ENCODE assay signal across 9 cellular contexts in the genomic region with DNA sequence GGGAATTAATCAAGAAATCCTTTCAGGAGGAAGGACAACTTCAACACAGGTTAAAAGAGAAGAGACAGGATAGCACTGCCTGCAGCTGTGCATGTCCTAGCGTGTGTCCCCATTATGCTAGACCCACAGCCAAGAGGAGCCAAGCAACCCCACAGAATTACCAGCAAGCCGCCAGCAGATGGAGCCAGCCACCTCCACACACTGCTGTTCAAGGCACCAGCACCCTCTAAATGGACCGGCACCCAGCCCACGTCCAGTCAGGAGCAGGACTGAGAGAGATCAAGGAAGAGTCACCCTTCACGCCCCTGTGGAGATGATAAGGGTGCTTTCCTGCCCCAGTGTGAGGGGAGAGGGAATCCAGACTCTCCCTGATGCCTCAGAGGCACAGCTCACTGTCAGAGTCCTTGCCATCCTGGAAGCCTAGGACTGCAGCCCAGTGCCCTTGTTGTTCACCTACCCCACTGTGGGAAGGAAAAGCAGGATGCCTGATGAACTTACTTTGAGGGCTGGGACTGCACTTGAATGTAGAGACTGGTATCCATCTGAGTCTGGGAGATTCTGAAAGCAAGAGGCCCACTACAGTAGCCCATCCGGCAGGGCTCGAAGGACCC. TPM values are rescaled to one million over a fixed set of nuclear protein-coding genes. Genes with fewer than 3 reads are reported as not detected.
A peak's percentile ranks its signal among the peaks of the same experiment; 100 is the strongest.
DNase-seq lines count a peak whose midpoint lies in the region; ATAC-seq and TF ChIP-seq lines count a peak whose summit lies in the region.
"Had no signal": no experiment of that assay in that cellular context is flagged by ENCODE, and none has a peak within 500 bp of the region (broad histone marks: within the 10 kb centered on the region; RNA-seq: fewer than 3 reads in every experiment).

No MANE protein-coding gene starts in this region.

- peaks cover 48% of the 10 kb centered on the region for H3K27me3 Mint-ChIP-seq in activated CD4-positive, alpha-beta memory T cell treated with anti-CD3 and anti-CD28 coated beads, Interleukin-2, amount 10 ng/mL, durations not matched to agents 7 days and 5 days

- WGBS in esophagus muscularis mucosa, result 47% methylated on average over 4 of the region's 7 CpGs
- WGBS in testis, 2 donors, result 45 to 53% methylated on average over 4 to 7 of the region's 7 CpGs

- no peak overlapping the region for H3K4me3 Mint-ChIP-seq in activated CD4-positive, alpha-beta memory T cell treated with anti-CD3 and anti-CD28 coated beads, Interleukin-2, amount 10 ng/mL, durations not matched to agents 7 days and 5 days
- H3K4me3 Mint-ChIP-seq: IgD-negative memory B cell had no signal

- H3K36me3 Mint-ChIP-seq in activated CD4-positive, alpha-beta memory T cell treated with anti-CD3 and anti-CD28 coated beads, Interleukin-2, amount 10 ng/mL, durations not matched to agents 7 days and 5 days (ENCODE audit: low read depth), result no peaks in the 10 kb centered on the region
- H3K36me3 Mint-ChIP-seq: IgD-negative memory B cell had no signal

- POLR2A ChIA-PET in activated CD4-positive, alpha-beta memory T cell treated with anti-CD3 and anti-CD28 coated beads, Interleukin-2, amount 10 ng/mL, durations not matched to agents 7 days and 5 days (lab: Charles Lee), result no interaction called here

- no peaks in the 10 kb centered on the region for H3K27me3 ChIP-seq in esophagus muscularis mucosa
- H3K27me3 ChIP-seq in muscle layer of duodenum (ENCODE audit: low read depth, low read length), result no peaks in the 10 kb centered on the region
- no peaks in the 10 kb centered on the region for H3K27me3 ChIP-seq in testis

- ATAC-seq in GM18868 (IDR thresholded peaks at IDR 0.05; ENCODE audit: unreplicated experiment), result peak; percentile 62
- no peak for ATAC-seq in HG03196 (IDR thresholded peaks at IDR 0.05; ENCODE audit: unreplicated experiment)

- TF ChIP-seq EP300 in esophagus muscularis mucosa (IDR thresholded peaks at IDR 0.05), result no peak

- intact Hi-C loops in esophagus muscularis mucosa (cut with DNase I) (no loop called here), testis (cut with DNase I; ENCODE audit: low total_unique reads) (no loop called here)

- peaks cover 3% of the 10 kb centered on the region for H3K4me1 Mint-ChIP-seq in activated CD4-positive, alpha-beta memory T cell treated with anti-CD3 and anti-CD28 coated beads, Interleukin-2, amount 10 ng/mL, durations not matched to agents 7 days and 5 days
- H3K4me1 Mint-ChIP-seq: IgD-negative memory B cell had no signal

- peak overlapping the region; percentile 39 to 51 (median 42) for H3K4me3 ChIP-seq in esophagus muscularis mucosa
- peak overlapping the region in 1 of 2 donors; percentile 34 for H3K4me3 ChIP-seq in muscle layer of duodenum (ENCODE audit: low read depth in 1 of 2, low read length in 2 of 2)
- peak overlapping the region; percentile 14 to 31 for H3K4me3 ChIP-seq in testis

- peaks cover 20 to 49% (median 39%) of the 10 kb centered on the region in 4 donors for H3K4me1 ChIP-seq in esophagus muscularis mucosa
- peaks cover 5 to 8% of the 10 kb centered on the region in 2 donors for H3K4me1 ChIP-seq in muscle layer of duodenum (ENCODE audit: control insufficient read depth in 1 of 2, insufficient read depth in 2 of 2, low read length in 2 of 2)
- peaks cover 13% of the 10 kb centered on the region for H3K4me1 ChIP-seq in testis

- H3K27ac ChIP-seq in esophagus muscularis mucosa (replicated peaks in 1 of 4) (peak overlapping the region; percentile 80 to 87 (median 86)), muscle layer of duodenum (ENCODE audit: low read length) (peak overlapping the region; percentile 96), testis (peak overlapping the region; percentile 80 to 91)

- H3K9me3 ChIP-seq in esophagus muscularis mucosa, result no peaks in the 10 kb centered on the region
- no peaks in the 10 kb centered on the region for H3K9me3 ChIP-seq in muscle layer of duodenum (ENCODE audit: control insufficient read depth in 1 of 2, low read length in 2 of 2)
- no peaks in the 10 kb centered on the region for H3K9me3 ChIP-seq in testis

- H3K9me3 Mint-ChIP-seq in activated CD4-positive, alpha-beta memory T cell treated with anti-CD3 and anti-CD28 coated beads, Interleukin-2, amount 10 ng/mL, durations not matched to agents 7 days and 5 days, result no peaks in the 10 kb centered on the region
- H3K9me3 Mint-ChIP-seq: IgD-negative memory B cell had no signal

- CTCF ChIA-PET in activated CD4-positive, alpha-beta memory T cell treated with anti-CD3 and anti-CD28 coated beads, Interleukin-2, amount 10 ng/mL, durations not matched to agents 7 days and 5 days (lab: Charles Lee), result interaction anchor here (0.5 to 3.5 kb wide), 7 partner anchors 10 to 442 kb away, joined by 3 to 15 read pairs (median 4); no protein-coding TSS in a partner anchor

- DNase-seq in CD1c-positive myeloid dendritic cell (ENCODE audit: extremely low spot score), result peak; percentile 43
- DNase-seq in NCI-H146 treated with DMSO at 0.1 percent for 48 hours (lab: John Stamatoyannopoulos, UW; ENCODE audit: unreplicated experiment), result peak; percentile 39
- peak; percentile 43 for DNase-seq in activated CD4-positive, alpha-beta memory T cell treated with anti-CD3 and anti-CD28 coated beads, Interleukin-2, amount 10 ng/mL, durations not matched to agents 7 days and 5 days
- peak; percentile 95 for DNase-seq in esophagus muscularis mucosa (ENCODE audit: extremely low spot score)
- DNase-seq in testis, result peak; percentile 88

- no peak overlapping the region for H3K27ac Mint-ChIP-seq in activated CD4-positive, alpha-beta memory T cell treated with anti-CD3 and anti-CD28 coated beads, Interleukin-2, amount 10 ng/mL, durations not matched to agents 7 days and 5 days
- H3K27ac Mint-ChIP-seq: IgD-negative memory B cell had no signal

- TF ChIP-seq CTCF in esophagus muscularis mucosa (IDR thresholded peaks at IDR 0.05) (peak; percentile 68 to 86 (median 79)), testis (IDR thresholded peaks at IDR 0.05) (peak; percentile 40 to 78 (median 75))

- H3K36me3 ChIP-seq in esophagus muscularis mucosa (no peaks in the 10 kb centered on the region), muscle layer of duodenum (ENCODE audit: control insufficient read depth in 1 of 2, insufficient read depth in 2 of 2, low read length in 2 of 2) (peaks cover 0 to 2% of the 10 kb centered on the region in 2 donors), testis (ENCODE audit: low read depth, missing control alignments) (no peaks in the 10 kb centered on the region)

- no peak for TF ChIP-seq POLR2A in esophagus muscularis mucosa (IDR thresholded peaks at IDR 0.05; ENCODE audit: low read depth)
- no peak for TF ChIP-seq POLR2A in testis (IDR thresholded peaks at IDR 0.05)

RNA-seq across cellular contexts. Expression of a gene that starts 37.1 kb away (rescaled TPM):
- 1 to 10 TPM; 3.4 to 3.6 TPM for total RNA-seq in activated CD4-positive, alpha-beta memory T cell treated with anti-CD3 and anti-CD28 coated beads, Interleukin-2, amount 10 ng/mL, durations not matched to agents 7 days and 5 days
- total RNA-seq in esophagus muscularis mucosa, result 10 to 100 TPM; 16.2 to 26.9 (median 19.0) TPM
- total RNA-seq in testis, result 10 to 100 TPM; 16.3 to 19.4 TPM
- 13.8 TPM for polyA plus RNA-seq in testis (ENCODE audit: insufficient read depth, low read depth, low replicate concordance)

Comparison
In these comparisons a context has a peak if more than half of its experiments do, and no peak if none do; other contexts are left out.
1. DNase-seq: peak in every context shown above with its lines; median percentile 95 in esophagus muscularis mucosa; 88 in testis; 43 in CD1c-positive myeloid dendritic cell; 43 in activated CD4-positive, alpha-beta memory T cell treated with anti-CD3 and anti-CD28 coated beads, Interleukin-2, amount 10 ng/mL, durations not matched to agents 7 days and 5 days; 39 in NCI-H146 treated with DMSO at 0.1 percent for 48 hours.